Comparison of ENCODE assay signal across 8 cellular contexts in genomic region chr4:56728512-56728911, GRCh38. TPM values are rescaled to one million over a fixed set of nuclear protein-coding genes. Genes with fewer than 3 reads are reported as not detected.
DNase-seq lines count a peak whose midpoint lies in the region; ATAC-seq lines count a peak whose summit lies in the region.

No MANE protein-coding gene starts in this region.

- ATAC-seq in esophagus mucosa (peak; percentile 47), GM21381 (IDR thresholded peaks at IDR 0.05; ENCODE audit: unreplicated experiment) (no peak)

- DNase-seq in ELR (ENCODE audit: low read depth) (peak; percentile 51), NCI-H345 (lab: John Stamatoyannopoulos, UW) (peak; percentile 78), pulmonary artery endothelial cell (ENCODE audit: low read depth, low spot score) (peak; percentile 33), NCI-H146 (lab: John Stamatoyannopoulos, UW) (no peak), cerebellum (ENCODE audit: low spot score) (no peak)
- no peak for DNase-seq in activated naive CD4-positive, alpha-beta T cell treated with anti-CD3 and anti-CD28 coated beads, Interleukin-2, amount 50 U/mL, for 16 hours

RNA-seq across cellular contexts. Expression of gene HOPX, which starts 47.4 kb away (rescaled TPM):
- total RNA-seq in esophagus mucosa (249 TPM), pulmonary artery endothelial cell (0.21 and 28.1 TPM in 2 replicates), cerebellum (17.4 TPM)

Comparison
In these comparisons a context has a peak if more than half of its experiments do, and no peak if none do; other contexts are left out.
1. DNase-seq: peak in ELR (single experiment), NCI-H345 (single experiment) and pulmonary artery endothelial cell (single experiment); none in NCI-H146 (single experiment), activated naive CD4-positive, alpha-beta T cell treated with anti-CD3 and anti-CD28 coated beads, Interleukin-2, amount 50 U/mL, for 16 hours (single experiment) and cerebellum (single experiment).